ENCODE assay signal across 29 cellular contexts in the genomic region with DNA sequence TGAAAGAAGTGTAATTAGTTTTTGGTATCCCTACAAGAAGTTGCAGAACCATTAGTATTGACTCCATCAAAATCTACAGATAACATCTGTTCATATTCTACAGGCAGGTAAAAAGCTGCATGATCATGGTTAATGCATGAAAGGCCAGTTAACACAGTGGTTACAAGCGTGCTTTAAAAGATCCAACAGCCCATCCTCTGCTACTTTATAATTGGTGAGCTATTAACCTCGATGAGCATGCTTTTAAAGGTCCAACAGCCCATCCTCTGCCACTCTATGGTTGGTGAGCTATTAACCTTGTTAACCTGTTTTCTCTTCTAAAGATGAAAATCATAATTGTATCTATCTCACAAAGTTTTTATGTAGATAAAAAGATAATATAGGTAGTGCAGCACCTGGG.
A peak's percentile ranks its signal among the peaks of the same experiment; 100 is the strongest.
DNase-seq lines count a peak whose midpoint lies in the region; ATAC-seq and TF ChIP-seq lines count a peak whose summit lies in the region.
"Had no signal": no experiment of that assay in that cellular context is flagged by ENCODE, and none has a peak within 500 bp of the region (broad histone marks: within the 10 kb centered on the region; RNA-seq: fewer than 3 reads in every experiment).

No MANE protein-coding gene starts in this region.

- H3K4ac ChIP-seq in mesendoderm (ENCODE audit: low read depth, low read length), result no peak overlapping the region

- no peak overlapping the region for H4K8ac ChIP-seq in mesendoderm (ENCODE audit: low read depth, low read length)

- H3K79me1 ChIP-seq in mesendoderm (ENCODE audit: low read length), result no peaks in the 10 kb centered on the region

- no peak overlapping the region for H3K4me2 ChIP-seq in mesendoderm (ENCODE audit: low read length)
- H3K4me2 ChIP-seq: hepatocyte, SK-N-SH had no signal

- in situ Hi-C loops in brain microvascular endothelial cell (cut with HindIII; ENCODE audit: low pct_ligation_motif_present, low sequenced_read_pairs), result no loop called here

- peak; percentile 66 for ATAC-seq in GM19025 (IDR thresholded peaks at IDR 0.05; ENCODE audit: low read depth, unreplicated experiment)
- ATAC-seq in HG02623 (IDR thresholded peaks at IDR 0.05; ENCODE audit: unreplicated experiment), result peak; percentile 50
- ATAC-seq in HG03460 (IDR thresholded peaks at IDR 0.05; ENCODE audit: unreplicated experiment), result peak; percentile 70
- no peak for ATAC-seq in activated CD4-positive, CD25-positive, alpha-beta regulatory T cell treated with anti-CD3 and anti-CD28 coated beads, Interleukin-2, amount 50 U/mL, for 24 hours
- no peak for ATAC-seq in Right ventricle myocardium superior (ENCODE audit: poor library complexity)
- ATAC-seq: activated CD8-positive, alpha-beta T cell treated with anti-CD3 and anti-CD28 coated beads for 36 hours; gastrocnemius medialis; GM12878; HCT116; left lobe of liver; PC-3; stimulated activated naive CD8-positive, alpha-beta T cell treated with anti-CD3 and anti-CD28 coated beads, Interleukin-15, Interleukin-2, amounts not matched to agents 100 U/mL and 50 U/mL, for 24 hours; upper lobe of right lung had no signal

- TF ChIP-seq CTCF in brain microvascular endothelial cell (IDR thresholded peaks at IDR 0.05; ENCODE audit: low read depth, low read length, missing control alignments), result no peak

- DNase-seq in mesendoderm (no peak), brain microvascular endothelial cell (no peak), Right ventricle myocardium superior (no peak), NCI-H1694 (lab: John Stamatoyannopoulos, UW) (no peak)
- DNase-seq: activated CD4-positive, CD25-positive, alpha-beta regulatory T cell treated with anti-CD3 and anti-CD28 coated beads, Interleukin-2, amount 50 U/mL, for 72 hours; activated CD8-positive, alpha-beta T cell treated with anti-CD3 and anti-CD28 coated beads for 36 hours; amygdala; CD8-positive, alpha-beta memory T cell; DMS153; dorsolateral prefrontal cortex; gastrocnemius medialis; Kasumi-1; NCI-H1417; NCI-H2029 treated with DMSO at 0.1 percent for 48 hours; NCI-H226; NCI-H69; ovary; PC-3; SK-N-SH; stimulated activated naive CD8-positive, alpha-beta T cell treated with anti-CD3 and anti-CD28 coated beads, Interleukin-15, Interleukin-2, amounts not matched to agents 100 U/mL and 50 U/mL, for 24 hours; upper lobe of right lung had no signal

- no peak overlapping the region for H3K27ac ChIP-seq in mesendoderm (ENCODE audit: low read depth, low read length)
- H3K27ac ChIP-seq in brain microvascular endothelial cell, result no peak overlapping the region
- H3K27ac ChIP-seq: dorsolateral prefrontal cortex, gastrocnemius medialis, hepatocyte, ovary, upper lobe of right lung had no signal

- no peaks in the 10 kb centered on the region for H3K27me3 ChIP-seq in mesendoderm (ENCODE audit: insufficient read depth, low read length, poor library complexity)
- no peaks in the 10 kb centered on the region for H3K27me3 ChIP-seq in brain microvascular endothelial cell (replicated peaks)
- H3K27me3 ChIP-seq: dorsolateral prefrontal cortex, gastrocnemius medialis, hepatocyte, ovary, upper lobe of right lung had no signal

- no peak overlapping the region for H3K23ac ChIP-seq in mesendoderm (ENCODE audit: low read length)

- H2BK15ac ChIP-seq in mesendoderm (replicated peaks; ENCODE audit: low read depth), result peak overlapping the region; percentile 78

- H2BK120ac ChIP-seq in mesendoderm (ENCODE audit: low read depth, low read length), result no peak overlapping the region

- no peak overlapping the region for H2AK5ac ChIP-seq in mesendoderm (ENCODE audit: low read length)

- H3K4me1 ChIP-seq in mesendoderm (ENCODE audit: control insufficient read depth, low read depth, low read length), result peaks cover 4% of the 10 kb centered on the region
- H3K4me1 ChIP-seq: upper lobe of right lung had no signal

- no peak overlapping the region for H3K9ac ChIP-seq in mesendoderm (ENCODE audit: low read length)
- H3K9ac ChIP-seq: SK-N-SH had no signal

- no peak overlapping the region for H3K56ac ChIP-seq in mesendoderm (ENCODE audit: low read length)

- no peaks in the 10 kb centered on the region for H3K79me2 ChIP-seq in mesendoderm (ENCODE audit: control insufficient read depth, insufficient read depth, low read length)
- H3K79me2 ChIP-seq: hepatocyte had no signal

- H3K36me3 ChIP-seq in mesendoderm (ENCODE audit: control insufficient read depth, insufficient read depth, low read length) (no peaks in the 10 kb centered on the region), brain microvascular endothelial cell (replicated peaks) (no peaks in the 10 kb centered on the region)
- H3K36me3 ChIP-seq: gastrocnemius medialis, ovary, upper lobe of right lung had no signal

- no peak overlapping the region for H3K4me3 ChIP-seq in mesendoderm (ENCODE audit: low read length)
- no peak overlapping the region for H3K4me3 ChIP-seq in brain microvascular endothelial cell (ENCODE audit: low read depth, low read length)
- H3K4me3 ChIP-seq: dorsolateral prefrontal cortex, gastrocnemius medialis, GM12878, hepatocyte, ovary, upper lobe of right lung had no signal

- no peak overlapping the region for H2BK5ac ChIP-seq in mesendoderm (ENCODE audit: low read length)

- no CpG with 5 or more reads among the region's 2 CpGs for WGBS in mesendoderm (ENCODE audit: extremely low coverage, insufficient coverage, low lambda C conversion rate)

- intact Hi-C loops in Right ventricle myocardium superior (cut with DNase I), result no loop called here

- H4K5ac ChIP-seq in mesendoderm (ENCODE audit: low read length), result no peak overlapping the region

- H3K18ac ChIP-seq in mesendoderm (ENCODE audit: low read length), result no peak overlapping the region

Comparison
In these comparisons a context has a peak if more than half of its experiments do, and no peak if none do; other contexts are left out.
1. ATAC-seq: peak in GM19025 (single experiment), HG02623 (single experiment) and HG03460 (single experiment); none in activated CD4-positive, CD25-positive, alpha-beta regulatory T cell treated with anti-CD3 and anti-CD28 coated beads, Interleukin-2, amount 50 U/mL, for 24 hours (0 of 2) and Right ventricle myocardium superior (single experiment).